In the genomic region with DNA sequence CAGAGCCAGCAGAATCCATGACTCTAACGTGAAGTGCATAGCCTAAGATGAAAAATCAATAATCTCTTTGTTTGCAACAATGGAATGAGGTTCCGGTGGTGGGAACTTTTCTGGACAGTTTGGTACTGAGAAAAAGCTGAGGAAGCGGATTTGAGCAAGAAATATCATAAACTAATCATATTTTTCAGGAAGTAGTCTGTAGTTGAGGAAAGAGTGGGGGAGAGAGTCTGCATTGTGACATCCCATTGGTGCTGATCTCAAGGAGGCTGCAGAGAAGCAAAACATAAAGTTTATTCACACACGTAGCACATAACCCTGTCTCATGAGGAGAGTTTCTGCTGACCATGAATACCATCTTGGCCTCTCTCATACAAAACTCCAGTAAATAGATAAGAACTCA, we compare ENCODE assay signal across 2 cellular contexts.
A peak's percentile ranks its signal among the peaks of the same experiment; 100 is the strongest.
TF ChIP-seq lines count a peak whose summit lies in the region.

No MANE protein-coding gene starts in this region.

TF ChIP-seq in K562, 482 proteins besides CTCF, POLR2A, EP300 and RAD21:
- TF ChIP-seq ZNF316 (IDR thresholded peaks at IDR 0.05) (peak; percentile 81), C11orf30 (IDR thresholded peaks at IDR 0.05; ENCODE audit: low read depth) (peak; percentile 73), USF2 (CRISPR knock-in tag; IDR thresholded peaks at IDR 0.05) (no peak), MAFF (IDR thresholded peaks at IDR 0.05; ENCODE audit: low read length) (0 out of 2 replicates have a peak, but pooled peaks have one; percentile 24), GTF2A2 (tag; IDR thresholded peaks at IDR 0.05) (no peak), MAFG (tag; conservative IDR thresholded peaks at IDR 0.05) (peak; percentile 54; the same call in 1 of the 2 replicates), E2F3 (CRISPR knock-in tag; IDR thresholded peaks at IDR 0.05) (no peak)
- TF ChIP-seq, protein P1, sequence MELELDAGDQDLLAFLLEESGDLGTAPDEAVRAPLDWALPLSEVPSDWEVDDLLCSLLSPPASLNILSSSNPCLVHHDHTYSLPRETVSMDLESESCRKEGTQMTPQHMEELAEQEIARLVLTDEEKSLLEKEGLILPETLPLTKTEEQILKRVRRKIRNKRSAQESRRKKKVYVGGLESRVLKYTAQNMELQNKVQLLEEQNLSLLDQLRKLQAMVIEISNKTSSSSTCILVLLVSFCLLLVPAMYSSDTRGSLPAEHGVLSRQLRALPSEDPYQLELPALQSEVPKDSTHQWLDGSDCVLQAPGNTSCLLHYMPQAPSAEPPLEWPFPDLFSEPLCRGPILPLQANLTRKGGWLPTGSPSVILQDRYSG (tag; conservative IDR thresholded peaks at IDR 0.05; ENCODE audit: low read depth): no peak
TF ChIP-seq in K562: peak in this region for 4.

TF ChIP-seq in HepG2, 621 proteins besides CTCF, POLR2A, EP300 and RAD21:
- TF ChIP-seq, protein P2, sequence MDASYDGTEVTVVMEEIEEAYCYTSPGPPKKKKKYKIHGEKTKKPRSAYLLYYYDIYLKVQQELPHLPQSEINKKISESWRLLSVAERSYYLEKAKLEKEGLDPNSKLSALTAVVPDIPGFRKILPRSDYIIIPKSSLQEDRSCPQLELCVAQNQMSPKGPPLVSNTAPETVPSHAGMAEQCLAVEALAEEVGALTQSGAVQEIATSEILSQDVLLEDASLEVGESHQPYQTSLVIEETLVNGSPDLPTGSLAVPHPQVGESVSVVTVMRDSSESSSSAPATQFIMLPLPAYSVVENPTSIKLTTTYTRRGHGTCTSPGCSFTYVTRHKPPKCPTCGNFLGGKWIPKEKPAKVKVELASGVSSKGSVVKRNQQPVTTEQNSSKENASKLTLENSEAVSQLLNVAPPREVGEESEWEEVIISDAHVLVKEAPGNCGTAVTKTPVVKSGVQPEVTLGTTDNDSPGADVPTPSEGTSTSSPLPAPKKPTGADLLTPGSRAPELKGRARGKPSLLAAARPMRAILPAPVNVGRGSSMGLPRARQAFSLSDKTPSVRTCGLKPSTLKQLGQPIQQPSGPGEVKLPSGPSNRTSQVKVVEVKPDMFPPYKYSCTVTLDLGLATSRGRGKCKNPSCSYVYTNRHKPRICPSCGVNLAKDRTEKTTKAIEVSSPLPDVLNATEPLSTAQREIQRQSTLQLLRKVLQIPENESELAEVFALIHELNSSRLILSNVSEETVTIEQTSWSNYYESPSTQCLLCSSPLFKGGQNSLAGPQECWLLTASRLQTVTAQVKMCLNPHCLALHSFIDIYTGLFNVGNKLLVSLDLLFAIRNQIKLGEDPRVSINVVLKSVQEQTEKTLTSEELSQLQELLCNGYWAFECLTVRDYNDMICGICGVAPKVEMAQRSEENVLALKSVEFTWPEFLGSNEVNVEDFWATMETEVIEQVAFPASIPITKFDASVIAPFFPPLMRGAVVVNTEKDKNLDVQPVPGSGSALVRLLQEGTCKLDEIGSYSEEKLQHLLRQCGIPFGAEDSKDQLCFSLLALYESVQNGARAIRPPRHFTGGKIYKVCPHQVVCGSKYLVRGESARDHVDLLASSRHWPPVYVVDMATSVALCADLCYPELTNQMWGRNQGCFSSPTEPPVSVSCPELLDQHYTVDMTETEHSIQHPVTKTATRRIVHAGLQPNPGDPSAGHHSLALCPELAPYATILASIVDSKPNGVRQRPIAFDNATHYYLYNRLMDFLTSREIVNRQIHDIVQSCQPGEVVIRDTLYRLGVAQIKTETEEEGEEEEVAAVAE (CRISPR knock-in tag; IDR thresholded peaks at IDR 0.05; ENCODE audit: borderline replicate concordance): no peak
- TF ChIP-seq PCBP2 (optimal IDR thresholded peaks at IDR 0.05; ENCODE audit: low read depth, low read length, poor library complexity, severe bottlenecking) (no peak), MAFK (conservative IDR thresholded peaks at IDR 0.05 in 1 of 2, IDR thresholded peaks at IDR 0.05 in 1 of 2; ENCODE audit: low read length in 2 of 2) (peak; percentile 28 to 50), CBFB (CRISPR knock-in tag; IDR thresholded peaks at IDR 0.05) (no peak), ZNF550 (CRISPR knock-in tag; IDR thresholded peaks at IDR 0.05; ENCODE audit: borderline replicate concordance) (no peak), MAFF (IDR thresholded peaks at IDR 0.05; ENCODE audit: low read depth, low read length) (peak; percentile 58), FOXK2 (IDR thresholded peaks at IDR 0.05) (no peak), NFKBIZ (CRISPR knock-in tag; IDR thresholded peaks at IDR 0.05) (no peak), DPF2 (CRISPR knock-in tag; IDR thresholded peaks at IDR 0.05; ENCODE audit: borderline replicate concordance, low read depth) (no peak)
